ENCODE assay signal across 21 cellular contexts in the genomic region with DNA sequence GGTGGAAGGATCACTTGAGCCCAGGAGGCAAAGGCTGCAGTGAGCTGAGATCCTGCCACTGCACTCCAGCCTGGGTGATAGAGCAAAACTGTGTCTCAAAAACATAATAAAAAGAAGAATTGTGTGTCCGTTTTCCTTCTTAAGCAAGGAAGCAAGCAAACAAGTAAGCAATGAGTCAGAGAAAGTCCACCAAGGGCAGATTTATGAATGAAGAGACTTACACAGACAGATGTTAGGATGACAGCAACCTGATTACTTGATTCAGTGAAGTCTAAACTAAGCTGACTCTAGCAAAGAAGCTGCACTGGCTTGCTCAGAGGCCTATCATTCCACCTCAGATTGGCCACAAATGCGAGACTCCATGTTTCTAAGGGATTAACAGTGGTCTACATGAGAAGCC.
"Had no signal": no experiment of that assay in that cellular context is flagged by ENCODE, and none has a peak within 500 bp of the region (broad histone marks: within the 10 kb centered on the region; RNA-seq: fewer than 3 reads in every experiment).

No MANE protein-coding gene starts in this region.

- H3K27me3 Mint-ChIP-seq: memory B cell had no signal

- H3K4me3 ChIP-seq: esophagus muscularis mucosa, hepatocyte, left lung, mucosa of descending colon, upper lobe of right lung had no signal

- H3K27ac ChIP-seq: esophagus muscularis mucosa, hepatocyte, left lung, upper lobe of right lung, VCaP had no signal

- H3K9me3 ChIP-seq: esophagus muscularis mucosa, left lung, mucosa of descending colon, upper lobe of right lung had no signal

- H3K36me3 ChIP-seq: esophagus muscularis mucosa, left lung, upper lobe of right lung had no signal

- H2AFZ ChIP-seq: hepatocyte had no signal

- H3K27ac Mint-ChIP-seq: activated T-cell treated with anti-CD3 and anti-CD28 coated beads, Interleukin-2, amount 50 U/mL, for 72 hours; memory B cell; naive B cell had no signal

- H3K4me3 Mint-ChIP-seq: activated T-cell treated with anti-CD3 and anti-CD28 coated beads, Interleukin-2, amount 50 U/mL, for 72 hours; memory B cell; naive B cell; neural crest cell had no signal

- H3K4me2 ChIP-seq: hepatocyte had no signal

- H3K27me3 ChIP-seq: esophagus muscularis mucosa, hepatocyte, upper lobe of right lung had no signal

- H3K9me3 Mint-ChIP-seq: activated T-cell treated with anti-CD3 and anti-CD28 coated beads, Interleukin-2, amount 50 U/mL, for 72 hours; memory B cell; naive B cell; neural crest cell had no signal

- ATAC-seq: activated T-cell treated with anti-CD3 and anti-CD28 coated beads, Interleukin-2, amount 50 U/mL, for 72 hours; left lung; mucosa of descending colon; upper lobe of right lung had no signal

- H3K4me1 Mint-ChIP-seq: memory B cell, naive B cell, neural crest cell had no signal

- DNase-seq: activated CD4-positive, alpha-beta T cell treated with anti-CD3 and anti-CD28 coated beads, Interleukin-2, amount 50 U/mL, for 4 hours; activated effector memory CD4-positive, alpha-beta T cell treated with anti-CD3 and anti-CD28 coated beads, Interleukin-2, amount 50 U/mL, for 16 hours; activated naive CD4-positive, alpha-beta T cell treated with anti-CD3 and anti-CD28 coated beads, Interleukin-2, amount 50 U/mL, for 16 hours; activated T-cell treated with anti-CD3 and anti-CD28 coated beads, Interleukin-2, amount 50 U/mL, for 72 hours; cerebellar nuclear complex; effector CD4-positive, alpha-beta T cell; islet precursor cell; left lung; mucosa of descending colon; naive B cell; stimulated activated CD4-positive, alpha-beta T cell treated with anti-CD3 and anti-CD28 coated beads, Interleukin-12 subunit alpha, Interleukin-12 subunit beta, amount 100 ng/mL, for 4 hours; stimulated activated CD4-positive, alpha-beta T cell treated with anti-CD3 and anti-CD28 coated beads, Interleukin-1b, Interleukin-23, amount 100 ng/mL, for 48 hours; stimulated activated CD8-positive, alpha-beta memory T cell treated with anti-CD3 and anti-CD28 coated beads, Interleukin-4, amount 100 ng/mL, for 48 hours; stimulated activated naive CD4-positive, alpha-beta T cell; T-helper 9 cell; upper lobe of right lung had no signal

- H3K36me3 Mint-ChIP-seq: memory B cell, naive B cell had no signal

- H3K4me1 ChIP-seq: esophagus muscularis mucosa, left lung, upper lobe of right lung had no signal
